Comparison of ENCODE assay signal across 21 cellular contexts in genomic region chr7:1431226-1431625, GRCh38. TPM values are rescaled to one million over a fixed set of nuclear protein-coding genes. Genes with fewer than 3 reads are reported as not detected.
A peak's percentile ranks its signal among the peaks of the same experiment; 100 is the strongest.
DNase-seq lines count a peak whose midpoint lies in the region; ATAC-seq, FAIRE-seq and TF ChIP-seq lines count a peak whose summit lies in the region.
"Had no signal": no experiment of that assay in that cellular context is flagged by ENCODE, and none has a peak within 500 bp of the region (broad histone marks: within the 10 kb centered on the region; RNA-seq: fewer than 3 reads in every experiment).

No MANE protein-coding gene starts in this region.

- H3K27ac ChIP-seq in A549 = no peak overlapping the region
- no peak overlapping the region for H3K27ac ChIP-seq in K562 (ENCODE audit: extremely low read depth, low read depth, low read length)
- H3K27ac ChIP-seq: C4-2B, KMS-11 had no signal

- POLR2A ChIA-PET in A549 (lab: Yijun Ruan, JAX) = no interaction called here
- POLR2A ChIA-PET in K562 (lab: Yijun Ruan, JAX) = no interaction called here

- H3K9ac ChIP-seq in NT2/D1 (ENCODE audit: insufficient read length, low read depth) (peak overlapping the region; percentile 32), K562 (ENCODE audit: insufficient read depth in 1 of 2, low read depth in 2 of 2, low read length in 2 of 2) (no peak overlapping the region)
- H3K9ac ChIP-seq: KMS-11 had no signal

- peak overlapping the region; percentile 36 for H3K27ac Mint-ChIP-seq in Calu3 (ENCODE audit: unreplicated experiment)
- H3K27ac Mint-ChIP-seq: CD4-positive, alpha-beta T cell; IgD-negative memory B cell had no signal

- TF ChIP-seq CTCF in A549 (IDR thresholded peaks at IDR 0.05) (no peak), Calu3 (IDR thresholded peaks at IDR 0.05; ENCODE audit: unreplicated experiment) (no peak), K562 (IDR thresholded peaks at IDR 0.05 in 2 of 3, conservative IDR thresholded peaks at IDR 0.05 in 1 of 3; ENCODE audit: insufficient read depth in 2 of 3, low read depth in 1 of 3, low read length in 3 of 3) (no peak; a peak in 1 of 6 replicates)

- FAIRE-seq in A549 (lab: Jason Lieb, UNC) = no peak
- FAIRE-seq in K562 (lab: Jason Lieb, UNC) = no peak
- FAIRE-seq: A204.1, GM12892, HTR-8/SVneo had no signal

- no peaks in the 10 kb centered on the region for H3K4me1 Mint-ChIP-seq in Calu3 (ENCODE audit: low read depth, unreplicated experiment)

- H3K36me3 ChIP-seq in NT2/D1 (ENCODE audit: insufficient read depth, insufficient read length, low read length) (peaks cover 4% of the 10 kb centered on the region), K562 (ENCODE audit: control insufficient read depth, insufficient read depth, low read length) (peaks cover 18% of the 10 kb centered on the region; the same call in 1 of the 3 replicates)
- H3K36me3 ChIP-seq: HAP-1 had no signal

- H3K4me3 ChIP-seq in A549 (no peak overlapping the region), NT2/D1 (ENCODE audit: insufficient read length, low read depth) (no peak overlapping the region), K562 (no peak overlapping the region)
- H3K4me3 ChIP-seq: HAP-1 had no signal

- H3K4me1 ChIP-seq in A549 (peaks cover 4% of the 10 kb centered on the region; the same call in 2 of the 3 replicates), NT2/D1 (ENCODE audit: insufficient read depth, insufficient read length) (peaks cover 23% of the 10 kb centered on the region), K562 (replicated peaks in 1 of 2; ENCODE audit: control insufficient read depth in 2 of 2, insufficient read depth in 2 of 2, low read length in 2 of 2) (peaks cover 6 to 63% of the 10 kb centered on the region in 2 experiments; a peak in 3 of 5 replicates)
- H3K4me1 ChIP-seq: HAP-1 had no signal

- no peaks in the 10 kb centered on the region for H3K27me3 ChIP-seq in NT2/D1 (ENCODE audit: insufficient read depth, insufficient read length)
- no peaks in the 10 kb centered on the region for H3K27me3 ChIP-seq in K562 (ENCODE audit: control insufficient read depth in 2 of 2, insufficient read depth in 2 of 2, low read length in 2 of 2)

- no peak for TF ChIP-seq POLR2A in A549 (IDR thresholded peaks at IDR 0.05; ENCODE audit: low read length)
- TF ChIP-seq POLR2A in K562 (conservative IDR thresholded peaks at IDR 0.05) = no peak

- peaks cover 91% of the 10 kb centered on the region for H3K36me3 Mint-ChIP-seq in Calu3 (ENCODE audit: insufficient read depth, unreplicated experiment)
- H3K36me3 Mint-ChIP-seq: IgD-negative memory B cell had no signal

- TF ChIP-seq RAD21 in A549 (conservative IDR thresholded peaks at IDR 0.05 in 1 of 2, IDR thresholded peaks at IDR 0.05 in 1 of 2) (no peak), K562 (CRISPR knock-in tag; conservative IDR thresholded peaks at IDR 0.05 in 1 of 2, IDR thresholded peaks at IDR 0.05 in 1 of 2) (no peak)

- CTCF ChIA-PET in A549 (lab: Yijun Ruan, JAX) = interaction anchor here (0.6 to 10.9 kb wide), 12 partner anchors 9 to 412 kb away, joined by 3 to 90 read pairs (median 18); partner anchors contain the start of gene MICALL2
- CTCF ChIA-PET in Calu3 (lab: Charles Lee) = interaction anchor here (0.7 to 2.4 kb wide), 3 partner anchors 24 to 52 kb away, joined by 3 to 9 read pairs (median 6); no protein-coding TSS in a partner anchor
- CTCF ChIA-PET in K562 (lab: Yijun Ruan, JAX; ENCODE audit: low intra/inter-chr PET ratio) = interaction anchor here (2.2 kb wide), 1 partner anchor 206 kb away, joined by 13 read pairs; no protein-coding TSS in a partner anchor

- WGBS in A549 (ENCODE audit: missing lambda C conversion rate) = 75% methylated on average over 10 of the region's 10 CpGs
- 67% methylated on average over 10 of the region's 10 CpGs for WGBS in K562 (ENCODE audit: insufficient coverage, low coverage, missing lambda C conversion rate)

- H3K27me3 Mint-ChIP-seq in Calu3 (ENCODE audit: unreplicated experiment) = peaks cover 29% of the 10 kb centered on the region

- TF ChIP-seq EP300 in A549 (IDR thresholded peaks at IDR 0.05) (no peak), K562 (IDR thresholded peaks at IDR 0.05; ENCODE audit: low read length) (no peak)

- ATAC-seq in A549 = peak; percentile 10 to 40; a peak in 3 of 6 replicates
- peak; percentile 25 for ATAC-seq in K562
- ATAC-seq in GM21515 (IDR thresholded peaks at IDR 0.05; ENCODE audit: unreplicated experiment) = no peak

- intact Hi-C loops in Calu3 (cut with micrococcal nuclease; ENCODE audit: unreplicated experiment) (loop anchor here (5.0 kb wide), 1 partner anchor 239 kb away; no protein-coding TSS in a partner anchor), K562 (cut with micrococcal nuclease) (no loop called here)

- no peak overlapping the region for H3K4me3 Mint-ChIP-seq in Calu3 (ENCODE audit: low read depth, unreplicated experiment)
- H3K4me3 Mint-ChIP-seq: CD4-positive, alpha-beta T cell; IgD-negative memory B cell had no signal

- peaks cover 12% of the 10 kb centered on the region; the same call in 1 of the 2 replicates for H4K20me1 ChIP-seq in K562 (replicated peaks; ENCODE audit: control insufficient read depth, insufficient read depth, low read length)

- no peak overlapping the region for H2AFZ ChIP-seq in K562 (ENCODE audit: low read depth, low read length)

- no peaks in the 10 kb centered on the region for H3K79me2 ChIP-seq in K562 (ENCODE audit: control insufficient read depth, insufficient read depth, low read length)

- H3K9me1 ChIP-seq in K562 (ENCODE audit: control insufficient read depth, insufficient read depth, low read length) = peaks cover 3% of the 10 kb centered on the region

- H3K9me3 Mint-ChIP-seq in Calu3 (ENCODE audit: low read depth, unreplicated experiment) = no peaks in the 10 kb centered on the region
- H3K9me3 Mint-ChIP-seq: CD4-positive, alpha-beta T cell; IgD-negative memory B cell had no signal

- no peaks in the 10 kb centered on the region for H3K9me3 ChIP-seq in A549
- no peaks in the 10 kb centered on the region for H3K9me3 ChIP-seq in NT2/D1 (ENCODE audit: insufficient read depth, low read length)
- H3K9me3 ChIP-seq in K562 (replicated peaks; ENCODE audit: control insufficient read depth, insufficient read depth, low read depth, low read length) = no peaks in the 10 kb centered on the region
- H3K9me3 ChIP-seq: Caco-2, HAP-1 had no signal

- BruUV-seq in Calu3 (replicated peaks; lab: Mats Ljungman, UMichigan) (no TSS peak), K562 (replicated peaks; lab: Mats Ljungman, UMichigan) (no TSS peak)

- in situ Hi-C loops in K562 (cut with MboI) = loop anchor here (5.0 kb wide), 1 partner anchor 36 kb away; no protein-coding TSS in a partner anchor

- H3K4me2 ChIP-seq in A549 = no peak overlapping the region
- no peak overlapping the region for H3K4me2 ChIP-seq in K562 (ENCODE audit: insufficient read depth, low read length)
- H3K4me2 ChIP-seq: KMS-11 had no signal

- DNase-seq in A549 (ENCODE audit: low read depth in 1 of 2, low spot score in 1 of 2) = no peak
- no peak for DNase-seq in Calu3
- no peak for DNase-seq in NT2/D1 (ENCODE audit: low read depth, low spot score)
- DNase-seq in K562 (ENCODE audit: extremely low read depth in 1 of 4, low spot score in 3 of 4) = no peak
- no peak for DNase-seq in NCI-H1930 (lab: John Stamatoyannopoulos, UW)
- no peak for DNase-seq in OCI-M1 (lab: John Stamatoyannopoulos, UW)
- DNase-seq in NCI-H446 treated with DMSO at 0.1 percent for 48 hours (lab: John Stamatoyannopoulos, UW) = no peak
- DNase-seq: AML-193; CD4-positive, alpha-beta T cell; DMS153; DMS79; GDM1 had no signal

TF ChIP-seq in A549, 52 proteins besides CTCF, POLR2A, EP300 and RAD21 (continues in another document):
- TF ChIP-seq CBX2 (IDR thresholded peaks at IDR 0.05; ENCODE audit: borderline replicate concordance, low read depth) (no peak), MAX (IDR thresholded peaks at IDR 0.05) (no peak), CHD4 (IDR thresholded peaks at IDR 0.05; ENCODE audit: borderline replicate concordance) (no peak), CEBPB (IDR thresholded peaks at IDR 0.05) (no peak), FOSB (CRISPR knock-in tag; IDR thresholded peaks at IDR 0.05) (no peak)

TF ChIP-seq in K562, 482 proteins besides CTCF, POLR2A, EP300 and RAD21:
- TF ChIP-seq IFI16 (CRISPR knock-in tag; IDR thresholded peaks at IDR 0.05) (no peak), KDM5B (IDR thresholded peaks at IDR 0.05; ENCODE audit: insufficient replicate concordance, low read depth, low read length) (no peak), ETV1 (tag; conservative IDR thresholded peaks at IDR 0.05; ENCODE audit: low read depth) (no peak), DDX20 (tag; IDR thresholded peaks at IDR 0.05; ENCODE audit: low read depth) (no peak)

RNA-seq across cellular contexts. Expression of gene MICALL2, which starts 28.0 kb away (rescaled TPM):
- 6.1 and 7.8 TPM in 2 replicates for polyA plus RNA-seq in A549 (2011; rRNA removed)
- polyA plus RNA-seq in A549 (2012; cell fraction: cytosol; rRNA removed) = 19.2 and 24.5 TPM in 2 replicates
- 120 and 162 TPM in 2 replicates for polyA plus RNA-seq in A549 (2012; cell fraction: nucleus; rRNA removed)
- polyA plus RNA-seq in A549 (2017; fragmentation: RNase III; extraction: RNeasy Plus Mini Kit Qiagen cat#74134 plus additional on column Dnase treatment) = 18.0 to 20.6 TPM (median 19.1 TPM) in 3 replicates
- polyA minus RNA-seq in A549 (2011; rRNA and poly(A)+ RNA removed) = 15.3 and 16.2 TPM in 2 replicates
- total RNA-seq in Calu3 (2022) = 162 and 176 TPM in 2 replicates
- total RNA-seq in K562 (2011; cell fraction: chromatin; rRNA removed; ENCODE audit: low replicate concordance) = 266 and 844 TPM in 2 replicates
- 502 and 577 TPM in 2 replicates for total RNA-seq in K562 (2011; cell fraction: nucleolus; rRNA removed)
- 359 and 406 TPM in 2 replicates for total RNA-seq in K562 (2011; cell fraction: nucleoplasm; rRNA removed)
- total RNA-seq in K562 (2014; rRNA removed) = 59.0 and 71.5 TPM in 2 replicates
- total RNA-seq in K562 (2014; rRNA removed; fragmentation: Illumina TruSeq; extraction: Trizol) = 6.9 and 9.5 TPM in 2 replicates
- total RNA-seq in K562 (2015; rRNA removed; fragmentation: Illumina TruSeq; extraction: Trizol) = 26.9 and 32.7 TPM in 2 replicates
- 102 and 103 TPM in 2 replicates for total RNA-seq in K562 (2021)
- 17.0 and 42.5 TPM in 2 replicates for polyA plus RNA-seq in K562 (2011; rRNA removed)
- polyA plus RNA-seq in K562 (2011; cell fraction: cytosol; rRNA removed) = 14.6 and 28.0 TPM in 2 replicates
- 444 and 528 TPM in 2 replicates for polyA plus RNA-seq in K562 (2011; cell fraction: nucleus; rRNA removed)
- polyA plus RNA-seq in K562 (2012) = 61.2 and 74.6 TPM in 2 replicates
- polyA plus RNA-seq in K562 (2014; fragmentation: Illumina TruSeq; extraction: Trizol) = 13.2 and 29.8 TPM in 2 replicates
- polyA plus RNA-seq in K562 (2014; fragmentation: Nextera tagmentation; extraction: Ambion mirVana) = 1 to 10 TPM; 1.8 to 2.2 TPM
- polyA plus RNA-seq in K562 (2014; rRNA removed) = 91.2 and 99.3 TPM in 2 replicates
- 53.2 and 57.7 TPM in 2 replicates for polyA minus RNA-seq in K562 (2011; rRNA and poly(A)+ RNA removed)
- 17.9 and 22.2 TPM in 2 replicates for polyA minus RNA-seq in K562 (2011; cell fraction: cytosol; rRNA and poly(A)+ RNA removed)
- polyA minus RNA-seq in K562 (2011; cell fraction: nucleus; rRNA and poly(A)+ RNA removed) = 91.7 and 109 TPM in 2 replicates
- polyA plus RNA-seq: IgD-negative memory B cell had no signal
